Comparison of ENCODE assay signal across 21 cellular contexts in genomic region chr10:59096631-59097030, GRCh38.
"Had no signal": no experiment of that assay in that cellular context is flagged by ENCODE, and none has a peak within 500 bp of the region (broad histone marks: within the 10 kb centered on the region; RNA-seq: fewer than 3 reads in every experiment).

No MANE protein-coding gene starts in this region.

- H3K27me3 Mint-ChIP-seq: effector memory CD8-positive, alpha-beta T cell; naive B cell had no signal

- H3K4me1 Mint-ChIP-seq: naive B cell had no signal

- ATAC-seq: effector memory CD8-positive, alpha-beta T cell; heart right ventricle; left lung; lower lobe of right lung; right cardiac atrium had no signal

- H3K27ac Mint-ChIP-seq: effector memory CD8-positive, alpha-beta T cell had no signal

- H3K4me3 Mint-ChIP-seq: effector memory CD8-positive, alpha-beta T cell; naive B cell had no signal

- FAIRE-seq: small intestine had no signal

- H3K27ac ChIP-seq: esophagus squamous epithelium, heart right ventricle, left lung, lower lobe of right lung, neutrophil, stomach, suprapubic skin, tibial artery, upper lobe of left lung, vagina had no signal

- DNase-seq: central memory CD4-positive, alpha-beta T cell; cortex of kidney; effector memory CD8-positive, alpha-beta T cell; esophagus squamous epithelium; foreskin fibroblast; heart right ventricle; islet precursor cell; left lung; lower lobe of right lung; mesenchymal stem cell; naive B cell; right cardiac atrium; small intestine; stimulated activated CD4-positive, alpha-beta T cell treated with anti-CD3 and anti-CD28 coated beads, Interleukin-12 subunit alpha, Interleukin-12 subunit beta, amount 100 ng/mL, for 4 hours; stimulated activated naive CD4-positive, alpha-beta T cell; stomach; tibial artery; upper lobe of left lung had no signal

- H3K36me3 Mint-ChIP-seq: naive B cell had no signal
